ENCODE assay signal across 15 cellular contexts in the genomic region with DNA sequence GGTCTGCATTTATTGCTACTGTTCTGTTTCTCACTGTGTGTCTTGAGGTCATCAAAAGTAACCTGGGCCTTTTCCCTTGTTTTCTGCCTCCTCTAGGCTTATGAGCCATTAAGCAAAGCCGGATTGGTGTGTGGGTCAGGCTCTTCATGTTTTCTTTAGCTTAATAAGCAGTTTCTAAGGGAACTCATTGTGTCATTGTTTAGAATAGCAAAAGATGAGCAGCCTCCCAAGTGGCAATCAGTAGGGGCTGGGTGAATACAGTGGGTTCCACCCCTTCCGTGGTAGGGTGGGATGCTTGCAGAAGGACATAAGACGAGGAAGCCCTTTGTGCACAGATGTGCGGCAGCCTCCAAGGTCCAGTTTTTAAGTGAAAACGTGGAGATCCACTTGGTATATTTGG. TPM values are rescaled to one million over a fixed set of nuclear protein-coding genes. Genes with fewer than 3 reads are reported as not detected.
A peak's percentile ranks its signal among the peaks of the same experiment; 100 is the strongest.
DNase-seq lines count a peak whose midpoint lies in the region; ATAC-seq, FAIRE-seq and TF ChIP-seq lines count a peak whose summit lies in the region.
"Had no signal": no experiment of that assay in that cellular context is flagged by ENCODE, and none has a peak within 500 bp of the region (broad histone marks: within the 10 kb centered on the region; RNA-seq: fewer than 3 reads in every experiment).

No MANE protein-coding gene starts in this region.

- no peak for FAIRE-seq in astrocyte (lab: Jason Lieb, UNC)

- no peak for TF ChIP-seq EP300 in sigmoid colon (IDR thresholded peaks at IDR 0.05)

- peaks cover 28% of the 10 kb centered on the region for H3K36me3 Mint-ChIP-seq in astrocyte (ENCODE audit: low read depth, unreplicated experiment)

- H4K20me1 ChIP-seq in IMR-90 (ENCODE audit: insufficient read depth, low read length): peaks cover 63% of the 10 kb centered on the region
- H4K20me1 ChIP-seq in astrocyte (ENCODE audit: insufficient read depth, low read length): peaks cover 56% of the 10 kb centered on the region

- WGBS in IMR-90 (ENCODE audit: extremely low coverage in 2 of 2, insufficient read length in 1 of 2), 2 experiments: 48% methylated on average over 3 of the region's 5 CpGs; no CpG with 5 or more reads in 1 of the 2 experiments
- 66 to 79% methylated on average over 5 of the region's 5 CpGs for WGBS in sigmoid colon, 2 donors

- dilution Hi-C loops in IMR-90 (cut with HindIII; ENCODE audit: low sequenced_read_pairs, unreplicated experiment): no loop called here

- DNase-seq in IMR-90: peak; percentile 72
- peak; percentile 66 for DNase-seq in astrocyte (ENCODE audit: low read depth)
- DNase-seq in fibroblast of the conjunctiva (ENCODE audit: low read depth): peak; percentile 47
- no peak for DNase-seq in sigmoid colon
- no peak for DNase-seq in GM10248 (ENCODE audit: extremely low spot score)
- no peak for DNase-seq in epidermal melanocyte (ENCODE audit: insufficient read length, low spot score)
- no peak for DNase-seq in ureter (ENCODE audit: low spot score)
- DNase-seq in vagina (ENCODE audit: extremely low spot score in 2 of 2): no peak
- DNase-seq: activated CD4-positive, CD25-positive, alpha-beta regulatory T cell treated with anti-CD3 and anti-CD28 coated beads, Interleukin-2, amount 50 U/mL, for 72 hours; activated naive CD8-positive, alpha-beta T cell treated with anti-CD3 and anti-CD28 coated beads, Interleukin-2, amount 10 ng/mL, durations not matched to agents 7 days and 5 days; CD4-positive, CD25-positive, alpha-beta regulatory T cell; NCI-H1092 treated with DMSO at 0.1 percent for 48 hours; T-cell had no signal

- H3K4me3 ChIP-seq in IMR-90 (ENCODE audit: insufficient read depth, low read depth, low read length): no peak overlapping the region
- no peak overlapping the region for H3K4me3 ChIP-seq in astrocyte (ENCODE audit: insufficient read depth, low read depth, low read length)
- H3K4me3 ChIP-seq in sigmoid colon: no peak overlapping the region
- no peak overlapping the region for H3K4me3 ChIP-seq in vagina
- H3K4me3 ChIP-seq: coronary artery had no signal

- H3K9me3 Mint-ChIP-seq in astrocyte (ENCODE audit: unreplicated experiment): peaks cover 18% of the 10 kb centered on the region

- TF ChIP-seq RAD21 in IMR-90 (IDR thresholded peaks at IDR 0.05; ENCODE audit: low read length): 0 out of 2 replicates have a peak, but pooled peaks have one; percentile 2

- H3K56ac ChIP-seq in IMR-90 (ENCODE audit: extremely low read depth, insufficient read depth, low read length): no peak overlapping the region

- no peak overlapping the region for H4K5ac ChIP-seq in IMR-90 (ENCODE audit: low read depth, low read length)

- CTCF ChIA-PET in IMR-90 (lab: Yijun Ruan, JAX): interaction anchor here (0.8 kb wide), 1 partner anchor 84 kb away, joined by 3 read pairs; no protein-coding TSS in a partner anchor
- CTCF ChIA-PET in GM10248 (lab: Yijun Ruan, JAX): no interaction called here

- no TSS peak for BruUV-seq in IMR-90 (replicated peaks; lab: Mats Ljungman, UMichigan)

- no peak overlapping the region for H2AK5ac ChIP-seq in IMR-90 (ENCODE audit: low read depth, low read length)

- peak overlapping the region; percentile 24; the same call in 1 of the 2 replicates for H3K27ac ChIP-seq in IMR-90 (ENCODE audit: insufficient read depth, low read length)
- peak overlapping the region; percentile 31 for H3K27ac ChIP-seq in astrocyte (ENCODE audit: low read depth, low read length)
- peak overlapping the region in 3 of 4 donors; percentile 22 to 82 (median 51) for H3K27ac ChIP-seq in sigmoid colon
- H3K27ac ChIP-seq in vagina: no peak overlapping the region
- H3K27ac ChIP-seq: coronary artery had no signal

- H3K9ac ChIP-seq in IMR-90 (ENCODE audit: low read depth, low read length): no peak overlapping the region
- peak overlapping the region; percentile 23 for H3K9ac ChIP-seq in astrocyte (ENCODE audit: low read length)

- intact Hi-C loops in IMR-90 (cut with micrococcal nuclease) (no loop called here), sigmoid colon (cut with DNase I) (no loop called here), vagina (cut with DNase I) (no loop called here)

- in situ Hi-C loops in IMR-90 (cut with MboI; ENCODE audit: low sequenced_read_pairs): no loop called here

- peak overlapping the region; percentile 17; the same call in 1 of the 2 replicates for H3K14ac ChIP-seq in IMR-90 (replicated peaks; ENCODE audit: low read depth, low read length)

- H3K4me2 ChIP-seq in IMR-90 (ENCODE audit: low read depth, low read length): no peak overlapping the region; the same call in 1 of the 2 replicates
- H3K4me2 ChIP-seq in astrocyte (ENCODE audit: low read length): peak overlapping the region; percentile 34

- ATAC-seq in IMR-90 (ENCODE audit: low read depth): peak; percentile 55
- ATAC-seq: T-cell had no signal

- POLR2A ChIA-PET in IMR-90 (lab: Charles Lee; ENCODE audit: unreplicated experiment) (interaction anchor here (0.6 kb wide), 1 partner anchor 36 kb away, joined by 3 read pairs; no protein-coding TSS in a partner anchor), GM10248 (lab: Yijun Ruan, JAX) (no interaction called here)

- peak overlapping the region; percentile 5; the same call in 1 of the 2 replicates for H2BK120ac ChIP-seq in IMR-90 (ENCODE audit: low read depth, low read length)

- no peak overlapping the region for H4K8ac ChIP-seq in IMR-90 (ENCODE audit: low read depth in 2 of 2, low read length in 2 of 2)

- no peaks in the 10 kb centered on the region for H3K27me3 ChIP-seq in IMR-90 (ENCODE audit: control insufficient read depth, insufficient read depth, low read length)
- no peaks in the 10 kb centered on the region for H3K27me3 ChIP-seq in astrocyte (ENCODE audit: insufficient read depth, low read length)
- H3K27me3 ChIP-seq in sigmoid colon: no peaks in the 10 kb centered on the region
- H3K27me3 ChIP-seq in vagina: no peaks in the 10 kb centered on the region

- no peaks in the 10 kb centered on the region for H3K27me3 Mint-ChIP-seq in astrocyte (ENCODE audit: low read depth, unreplicated experiment)
- H3K27me3 Mint-ChIP-seq: activated naive CD8-positive, alpha-beta T cell treated with anti-CD3 and anti-CD28 coated beads, Interleukin-2, amount 10 ng/mL, durations not matched to agents 7 days and 5 days; CD4-positive, CD25-positive, alpha-beta regulatory T cell; stimulated activated naive CD8-positive, alpha-beta T cell treated with anti-CD3 and anti-CD28 coated beads, Interleukin-15, Interleukin-2, amounts not matched to agents 100 ng/mL and 50 ng/mL, for 24 hours; T-cell had no signal

- H4K91ac ChIP-seq in IMR-90 (ENCODE audit: insufficient read depth, low read depth, low read length): no peak overlapping the region; the same call in 1 of the 2 replicates

- no peak overlapping the region for H3K4me3 Mint-ChIP-seq in astrocyte (ENCODE audit: unreplicated experiment)
- H3K4me3 Mint-ChIP-seq: activated naive CD8-positive, alpha-beta T cell treated with anti-CD3 and anti-CD28 coated beads, Interleukin-2, amount 10 ng/mL, durations not matched to agents 7 days and 5 days; CD4-positive, CD25-positive, alpha-beta regulatory T cell; stimulated activated naive CD8-positive, alpha-beta T cell treated with anti-CD3 and anti-CD28 coated beads, Interleukin-15, Interleukin-2, amounts not matched to agents 100 ng/mL and 50 ng/mL, for 24 hours; T-cell had no signal

- H3K9me3 ChIP-seq in IMR-90 (ENCODE audit: control insufficient read depth, insufficient read depth, low read length) (peaks cover 9% of the 10 kb centered on the region), astrocyte (ENCODE audit: insufficient read depth, low read depth, low read length) (peaks cover 9% of the 10 kb centered on the region), sigmoid colon (peaks cover 0 to 15% (median 0%) of the 10 kb centered on the region in 4 donors), vagina (no peaks in the 10 kb centered on the region)

- TF ChIP-seq CTCF in IMR-90 (conservative IDR thresholded peaks at IDR 0.05; ENCODE audit: low read depth, low read length) (no peak), astrocyte (IDR thresholded peaks at IDR 0.05; ENCODE audit: insufficient read depth, low read depth, low read length) (no peak), sigmoid colon (IDR thresholded peaks at IDR 0.05) (no peak), GM10248 (IDR thresholded peaks at IDR 0.05; ENCODE audit: control extremely low read depth, extremely low read depth, low read depth, missing control alignments) (no peak), vagina (IDR thresholded peaks at IDR 0.05) (no peak)

- peaks cover 22% of the 10 kb centered on the region for H3K4me1 ChIP-seq in IMR-90 (ENCODE audit: control insufficient read depth, insufficient read depth, low read length)
- H3K4me1 ChIP-seq in astrocyte (ENCODE audit: insufficient read depth, low read length): peaks cover 28% of the 10 kb centered on the region
- peaks cover 0 to 45% (median 28%) of the 10 kb centered on the region in 4 donors for H3K4me1 ChIP-seq in sigmoid colon
- peaks cover 28% of the 10 kb centered on the region for H3K4me1 ChIP-seq in vagina

- H2BK20ac ChIP-seq in IMR-90 (ENCODE audit: low read depth, low read length): peak overlapping the region; percentile 42; the same call in 1 of the 2 replicates

- no peak overlapping the region for H3K18ac ChIP-seq in IMR-90 (ENCODE audit: low read depth, low read length)

- peaks cover 36% of the 10 kb centered on the region for H3K9me1 ChIP-seq in IMR-90 (ENCODE audit: insufficient read depth, low read length)

- H2AK9ac ChIP-seq in IMR-90 (replicated peaks; ENCODE audit: low read depth, low read length, poor library complexity): no peak overlapping the region

- H3K36me3 ChIP-seq in IMR-90 (ENCODE audit: control insufficient read depth, insufficient read depth, low read length): peaks cover 29% of the 10 kb centered on the region
- H3K36me3 ChIP-seq in astrocyte (ENCODE audit: insufficient read depth, low read length): no peaks in the 10 kb centered on the region
- no peaks in the 10 kb centered on the region for H3K36me3 ChIP-seq in sigmoid colon
- H3K36me3 ChIP-seq in vagina: no peaks in the 10 kb centered on the region

- peaks cover 3% of the 10 kb centered on the region for H3K4me1 Mint-ChIP-seq in astrocyte (ENCODE audit: low read depth, unreplicated experiment)

- peaks cover 83% of the 10 kb centered on the region for H3K79me2 ChIP-seq in astrocyte (ENCODE audit: insufficient read depth, low read length)

- H3K79me1 ChIP-seq in IMR-90 (ENCODE audit: low read depth in 1 of 2, low read length in 2 of 2): peaks cover 6 to 96% of the 10 kb centered on the region in 2 experiments

- no peak for TF ChIP-seq POLR2A in IMR-90 (IDR thresholded peaks at IDR 0.05; ENCODE audit: low read depth, low read length)
- TF ChIP-seq POLR2A in sigmoid colon (IDR thresholded peaks at IDR 0.05): no peak
- TF ChIP-seq POLR2A in vagina (IDR thresholded peaks at IDR 0.05): no peak

- no peak overlapping the region for H3K27ac Mint-ChIP-seq in astrocyte (ENCODE audit: unreplicated experiment)
- H3K27ac Mint-ChIP-seq: activated naive CD8-positive, alpha-beta T cell treated with anti-CD3 and anti-CD28 coated beads, Interleukin-2, amount 10 ng/mL, durations not matched to agents 7 days and 5 days; stimulated activated naive CD8-positive, alpha-beta T cell treated with anti-CD3 and anti-CD28 coated beads, Interleukin-15, Interleukin-2, amounts not matched to agents 100 ng/mL and 50 ng/mL, for 24 hours had no signal

- no peak overlapping the region for H3K23ac ChIP-seq in IMR-90 (ENCODE audit: low read depth, low read length)

- H2BK5ac ChIP-seq in IMR-90 (ENCODE audit: low read depth, low read length, poor library complexity, severe bottlenecking): no peak overlapping the region

- H3K4ac ChIP-seq in IMR-90 (ENCODE audit: low read depth, low read length): peak overlapping the region; percentile 58

- H2AFZ ChIP-seq in IMR-90 (replicated peaks; ENCODE audit: low read length, poor library complexity) (no peak overlapping the region), astrocyte (ENCODE audit: low read depth, low read length) (no peak overlapping the region)

- no peak overlapping the region for H2BK15ac ChIP-seq in IMR-90 (ENCODE audit: low read depth, low read length)

RNA-seq across cellular contexts. Expression of a gene that starts 34.5 kb away (rescaled TPM):
- total RNA-seq in IMR-90 (2012; rRNA removed): 34.4 and 39.4 TPM in 2 replicates
- polyA plus RNA-seq in IMR-90 (2012; rRNA removed): 61.8 and 66.0 TPM in 2 replicates
- polyA plus RNA-seq in IMR-90 (2012; cell fraction: cytosol; rRNA removed): 42.5 and 75.2 TPM in 2 replicates
- 126 and 203 TPM in 2 replicates for polyA plus RNA-seq in IMR-90 (2012; cell fraction: nucleus; rRNA removed; ENCODE audit: low replicate concordance)
- total RNA-seq in astrocyte: 42.1 and 45.4 TPM in 2 replicates
- 10 to 100 TPM; 22.5 to 51.8 (median 32.5) TPM for total RNA-seq in sigmoid colon
- 10 to 100 TPM in 1 of 3 donors, 1 to 10 TPM in 2; 1.8 to 17.6 (median 1.8) TPM for polyA plus RNA-seq in sigmoid colon
- total RNA-seq in ureter: 46.9 TPM
- 47.9 TPM for total RNA-seq in vagina

Comparison
In these comparisons a context has a peak if more than half of its experiments do, and no peak if none do; other contexts are left out.
1. DNase-seq: peak in IMR-90 (single experiment), astrocyte (single experiment) and fibroblast of the conjunctiva (single experiment); none in sigmoid colon (single experiment), GM10248 (single experiment), epidermal melanocyte (single experiment), ureter (single experiment) and vagina (0 of 2).